Comparison of ENCODE assay signal across 23 cellular contexts in genomic region chr4:140735779-140736391, GRCh38. TPM values are rescaled to one million over a fixed set of nuclear protein-coding genes. Genes with fewer than 3 reads are reported as not detected.
"Had no signal": no experiment of that assay in that cellular context is flagged by ENCODE, and none has a peak within 500 bp of the region (broad histone marks: within the 10 kb centered on the region; RNA-seq: fewer than 3 reads in every experiment).

No MANE protein-coding gene starts in this region.

- H2AFZ ChIP-seq: neural progenitor cell had no signal

- H3K27ac Mint-ChIP-seq: activated CD8-positive, alpha-beta memory T cell treated with anti-CD3 and anti-CD28 coated beads, Interleukin-2, amount 10 ng/mL, durations not matched to agents 7 days and 5 days; activated CD8-positive, alpha-beta T cell treated with anti-CD3 and anti-CD28 coated beads for 36 hours; activated naive CD4-positive, alpha-beta T cell treated with anti-CD3 and anti-CD28 coated beads, Interleukin-2, amount 50 U/mL, for 24 hours; activated naive CD8-positive, alpha-beta T cell treated with anti-CD3 and anti-CD28 coated beads, Interleukin-2, amount 50 U/mL, for 24 hours; activated T-helper 2 cell treated with anti-CD3 and anti-CD28 coated beads, Interferon-gamma antibody, Interleukin-2, Interleukin-4, amounts not matched to agents 10 μg/mL and 5 μg/mL and 100 μg/mL, durations not matched to agents 14 hours and 24 hours and 36 hours; endodermal cell; natural killer cell had no signal

- H3K9me3 ChIP-seq: esophagus squamous epithelium, right atrium auricular region, spleen, thoracic aorta had no signal

- H3K27ac ChIP-seq: esophagus squamous epithelium, neural progenitor cell, right atrium auricular region, thoracic aorta had no signal

- DNase-seq: activated CD4-positive, alpha-beta T cell treated with anti-CD3 and anti-CD28 coated beads, Interleukin-2, amount 50 U/mL, for 1 hour; activated CD8-positive, alpha-beta memory T cell treated with anti-CD3 and anti-CD28 coated beads, Interleukin-2, amount 10 ng/mL, durations not matched to agents 7 days and 5 days; activated CD8-positive, alpha-beta T cell treated with anti-CD3 and anti-CD28 coated beads for 36 hours; activated naive CD8-positive, alpha-beta T cell treated with anti-CD3 and anti-CD28 coated beads, Interleukin-2, amount 50 U/mL, for 24 hours; activated T-cell treated with anti-CD3 and anti-CD28 coated beads, Interleukin-2, amount 50 U/mL, for 48 hours; amygdala; caudate nucleus; cortex of kidney; endodermal cell; esophagus squamous epithelium; kidney glomerular epithelial cell; natural killer cell; occipital lobe; spleen; stimulated activated naive CD8-positive, alpha-beta T cell treated with anti-CD3 and anti-CD28 coated beads, Interleukin-15, Interleukin-2, amounts not matched to agents 100 U/mL and 50 U/mL, for 24 hours; T-helper 2 cell had no signal

- H3K4me3 Mint-ChIP-seq: activated CD8-positive, alpha-beta memory T cell treated with anti-CD3 and anti-CD28 coated beads, Interleukin-2, amount 10 ng/mL, durations not matched to agents 7 days and 5 days; activated CD8-positive, alpha-beta T cell treated with anti-CD3 and anti-CD28 coated beads for 36 hours; activated naive CD4-positive, alpha-beta T cell treated with anti-CD3 and anti-CD28 coated beads, Interleukin-2, amount 50 U/mL, for 24 hours; activated naive CD8-positive, alpha-beta T cell treated with anti-CD3 and anti-CD28 coated beads, Interleukin-2, amount 50 U/mL, for 24 hours; endodermal cell; natural killer cell; neural progenitor cell had no signal

- H3K4me2 ChIP-seq: neural progenitor cell had no signal

- H3K4me1 Mint-ChIP-seq: activated CD8-positive, alpha-beta memory T cell treated with anti-CD3 and anti-CD28 coated beads, Interleukin-2, amount 10 ng/mL, durations not matched to agents 7 days and 5 days; activated naive CD4-positive, alpha-beta T cell treated with anti-CD3 and anti-CD28 coated beads, Interleukin-2, amount 50 U/mL, for 24 hours; natural killer cell had no signal

- H3K9me3 Mint-ChIP-seq: activated CD8-positive, alpha-beta T cell treated with anti-CD3 and anti-CD28 coated beads for 36 hours; activated naive CD4-positive, alpha-beta T cell treated with anti-CD3 and anti-CD28 coated beads, Interleukin-2, amount 50 U/mL, for 24 hours; activated naive CD8-positive, alpha-beta T cell treated with anti-CD3 and anti-CD28 coated beads, Interleukin-2, amount 50 U/mL, for 24 hours; activated T-helper 2 cell treated with anti-CD3 and anti-CD28 coated beads, Interferon-gamma antibody, Interleukin-2, Interleukin-4, amounts not matched to agents 10 μg/mL and 5 μg/mL and 100 μg/mL, durations not matched to agents 14 hours and 24 hours and 36 hours; endodermal cell; natural killer cell; neural progenitor cell had no signal

- H3K4me1 ChIP-seq: neural progenitor cell had no signal

- H3K36me3 Mint-ChIP-seq: activated CD8-positive, alpha-beta memory T cell treated with anti-CD3 and anti-CD28 coated beads, Interleukin-2, amount 10 ng/mL, durations not matched to agents 7 days and 5 days; activated naive CD4-positive, alpha-beta T cell treated with anti-CD3 and anti-CD28 coated beads, Interleukin-2, amount 50 U/mL, for 24 hours; natural killer cell had no signal

- H3K9ac ChIP-seq: neural progenitor cell had no signal

- H3K36me3 ChIP-seq: esophagus squamous epithelium, neural progenitor cell, right atrium auricular region, spleen, thoracic aorta had no signal

- ATAC-seq: activated CD8-positive, alpha-beta memory T cell treated with anti-CD3 and anti-CD28 coated beads, Interleukin-2, amount 10 ng/mL, durations not matched to agents 7 days and 5 days; activated CD8-positive, alpha-beta T cell treated with anti-CD3 and anti-CD28 coated beads for 36 hours; activated naive CD8-positive, alpha-beta T cell treated with anti-CD3 and anti-CD28 coated beads, Interleukin-2, amount 50 U/mL, for 24 hours; left lobe of liver; natural killer cell; stimulated activated naive CD8-positive, alpha-beta T cell treated with anti-CD3 and anti-CD28 coated beads, Interleukin-15, Interleukin-2, amounts not matched to agents 100 U/mL and 50 U/mL, for 24 hours had no signal

- H3K27me3 ChIP-seq: esophagus squamous epithelium, neural progenitor cell, right atrium auricular region, spleen had no signal

- H3K4me3 ChIP-seq: esophagus squamous epithelium, lung, neural progenitor cell, right atrium auricular region, spleen, thoracic aorta had no signal

RNA-seq across cellular contexts. Expression of gene TBC1D9, which starts 20.3 kb away (rescaled TPM):
- total RNA-seq: activated CD8-positive, alpha-beta T cell treated with anti-CD3 and anti-CD28 coated beads for 36 hours had no signal
